In genomic region chr12:62073236-62073635, GRCh38 we compare ENCODE assay signal across 5 cellular contexts.
DNase-seq lines count a peak whose midpoint lies in the region; FAIRE-seq and TF ChIP-seq lines count a peak whose summit lies in the region.
"Not testable (repeated sequence)": the region's sequence is repeated elsewhere in the genome, so short reads cannot be mapped to it uniquely, and the experiment has no call there.

No MANE protein-coding gene starts in this region.

- not testable (repeated sequence) for H3K9ac ChIP-seq in kidney (ENCODE audit: low read length in 2 of 2)

- not testable (repeated sequence) for H3K27ac ChIP-seq in kidney (ENCODE audit: low read depth in 2 of 2, low read length in 2 of 2); small intestine (ENCODE audit: low read depth in 1 of 2, low read length in 1 of 2)

- H3K9me3 ChIP-seq in kidney (ENCODE audit: control insufficient read depth in 1 of 2, low read length in 2 of 2); small intestine (ENCODE audit: control insufficient read depth, low read depth): not testable (repeated sequence)

- intact Hi-C loops in kidney (cut with DNase I) = not testable (repeated sequence)

- DNase-seq in kidney, small intestine: not testable (repeated sequence)

- H3K36me3 ChIP-seq in kidney (ENCODE audit: control insufficient read depth in 1 of 2, insufficient read depth in 2 of 2, low read length in 2 of 2); small intestine (ENCODE audit: control insufficient read depth in 2 of 2, insufficient read depth in 2 of 2, low read length in 2 of 2): not testable (repeated sequence)

- not testable (repeated sequence) for H3K4me1 ChIP-seq in kidney (ENCODE audit: control insufficient read depth in 1 of 2, insufficient read depth in 1 of 2, low read depth in 1 of 2, low read length in 2 of 2); small intestine (ENCODE audit: control insufficient read depth in 2 of 2, insufficient read depth in 1 of 2, low read depth in 1 of 2, low read length in 1 of 2)

- not testable (repeated sequence) for TF ChIP-seq CTCF in kidney (IDR thresholded peaks at IDR 0.05; ENCODE audit: borderline replicate concordance, extremely low read depth, insufficient read depth)

- not testable (repeated sequence) for H3K27me3 ChIP-seq in small intestine (ENCODE audit: control insufficient read depth in 2 of 2, insufficient read depth in 2 of 2, low read length in 2 of 2)

- H3K4me3 ChIP-seq in kidney (ENCODE audit: low read length in 2 of 2); small intestine (ENCODE audit: low read depth in 1 of 2, low read length in 2 of 2): not testable (repeated sequence)

- peak; percentile 29 for FAIRE-seq in A204.1 (lab: Jason Lieb, UNC)
- peak; percentile 20 for FAIRE-seq in TTC549 (lab: Jason Lieb, UNC)
- peak; percentile 96 for FAIRE-seq in endometrium (lab: Jason Lieb, UNC)
- peak; percentile 41 for FAIRE-seq in kidney (lab: Jason Lieb, UNC)
- FAIRE-seq in small intestine (lab: Jason Lieb, UNC) = peak; percentile 95
